8 cellular contexts compared by ENCODE assay signal in genomic region chr5:61362796-61363364, GRCh38. TPM values are rescaled to one million over a fixed set of nuclear protein-coding genes. Genes with fewer than 3 reads are reported as not detected.
DNase-seq lines count a peak whose midpoint lies in the region; ATAC-seq and TF ChIP-seq lines count a peak whose summit lies in the region.
"Had no signal": no experiment of that assay in that cellular context is flagged by ENCODE, and none has a peak within 500 bp of the region (broad histone marks: within the 10 kb centered on the region; RNA-seq: fewer than 3 reads in every experiment).

No MANE protein-coding gene starts in this region.

- H3K9me3 ChIP-seq in DND-41 (ENCODE audit: insufficient read depth, low read length, severe bottlenecking): peaks cover 1% of the 10 kb centered on the region
- H3K9me3 ChIP-seq in HCT116 (ENCODE audit: control insufficient read depth in 1 of 2, insufficient read depth in 1 of 2, low read depth in 1 of 2, low read length in 2 of 2): no peaks in the 10 kb centered on the region; a peak in 1 of 4 replicates
- H3K9me3 ChIP-seq: HAP-1 had no signal

- H3K27me3 ChIP-seq in DND-41 (ENCODE audit: insufficient read depth, low read length, poor library complexity): no peaks in the 10 kb centered on the region
- H3K27me3 ChIP-seq in HCT116 (ENCODE audit: insufficient read depth, low read length): no peaks in the 10 kb centered on the region

- POLR2A ChIA-PET in HCT116 (lab: Charles Lee) (no interaction called here), WTC11 (lab: Charles Lee) (no interaction called here)

- H3K9me2 ChIP-seq in HCT116 (ENCODE audit: insufficient read depth): no peaks in the 10 kb centered on the region

- DNase-seq in DND-41: no peak
- DNase-seq in HCT116 (ENCODE audit: low read depth, low spot score): no peak
- DNase-seq in WTC11 (ENCODE audit: low spot score): peak; percentile 37
- DNase-seq in lung microvascular endothelial cell (ENCODE audit: low read depth in 2 of 2): peak; percentile 21
- DNase-seq in DMS114 treated with DMSO at 0.1 percent for 48 hours (lab: John Stamatoyannopoulos, UW; ENCODE audit: unreplicated experiment): no peak
- no peak for DNase-seq in NCI-H446 treated with DMSO at 0.1 percent for 48 hours (lab: John Stamatoyannopoulos, UW)
- no peak for DNase-seq in activated effector memory CD4-positive, alpha-beta T cell treated with anti-CD3 and anti-CD28 coated beads, Interleukin-2, amount 50 U/mL, for 16 hours

- no peaks in the 10 kb centered on the region for H3K27me3 Mint-ChIP-seq in WTC11 (ENCODE audit: low read depth)

- RAD21 ChIA-PET in HCT116 (lab: Charles Lee; ENCODE audit: low non-redundant PET in 1 of 2, low total read pairs in 2 of 2, uncharacterized antibody in 2 of 2, unreplicated experiment in 2 of 2): interaction anchor here in 1 of 2 experiments (1.0 kb wide), 1 partner anchor 296 kb away, joined by 3 read pairs; no protein-coding TSS in a partner anchor

- H4K20me1 ChIP-seq in DND-41 (ENCODE audit: insufficient read depth, low read length) (no peaks in the 10 kb centered on the region), HCT116 (ENCODE audit: insufficient read depth) (no peaks in the 10 kb centered on the region)

- no peak for TF ChIP-seq POLR2A in HCT116 (IDR thresholded peaks at IDR 0.05; ENCODE audit: borderline replicate concordance, extremely low read depth, insufficient read depth, insufficient read length)

- peaks cover 36% of the 10 kb centered on the region for H3K4me1 Mint-ChIP-seq in WTC11

- H3K9me3 Mint-ChIP-seq in WTC11: peaks cover 2% of the 10 kb centered on the region

- no peak overlapping the region for H3K27ac ChIP-seq in DND-41 (ENCODE audit: low read length)
- no peak overlapping the region for H3K27ac ChIP-seq in HCT116 (ENCODE audit: low read depth, low read length)

- no peak overlapping the region for H3K27ac Mint-ChIP-seq in WTC11

- TF ChIP-seq CTCF in DND-41 (IDR thresholded peaks at IDR 0.05; ENCODE audit: borderline replicate concordance, extremely low read depth, low read length, poor library complexity, severe bottlenecking): peak; percentile 17
- TF ChIP-seq CTCF in HCT116 (IDR thresholded peaks at IDR 0.05 in 2 of 3, conservative IDR thresholded peaks at IDR 0.05 in 1 of 3; ENCODE audit: borderline replicate concordance in 1 of 3, insufficient read depth in 1 of 3, low read depth in 2 of 3, low read length in 2 of 3): peak; percentile 16 to 49 (median 32); a peak in 3 of 6 replicates
- no peak for TF ChIP-seq CTCF in WTC11 (IDR thresholded peaks at IDR 0.05)

- H3K4me3 Mint-ChIP-seq in WTC11: no peak overlapping the region

- no peaks in the 10 kb centered on the region for H3K4me1 ChIP-seq in DND-41 (ENCODE audit: insufficient read depth, low read length)
- no peaks in the 10 kb centered on the region for H3K4me1 ChIP-seq in HCT116 (ENCODE audit: control insufficient read depth in 1 of 2, insufficient read depth in 2 of 2, low read length in 2 of 2)
- H3K4me1 ChIP-seq: HAP-1 had no signal

- BruUV-seq in HCT116 (replicated peaks; lab: Mats Ljungman, UMichigan): no TSS peak

- H3K4me2 ChIP-seq in DND-41 (ENCODE audit: insufficient read depth, low read length) (no peak overlapping the region), HCT116 (ENCODE audit: low read length) (no peak overlapping the region)

- no peak overlapping the region for H2AFZ ChIP-seq in DND-41 (ENCODE audit: low read depth, low read length)
- H2AFZ ChIP-seq in HCT116 (ENCODE audit: low read depth, low read length, poor library complexity, severe bottlenecking): no peak overlapping the region

- peak; percentile 47; the same call in 1 of the 2 replicates for TF ChIP-seq RAD21 in HCT116 (IDR thresholded peaks at IDR 0.05; ENCODE audit: low read depth)

- H3K36me3 ChIP-seq in DND-41 (ENCODE audit: insufficient read depth, low read length): no peaks in the 10 kb centered on the region
- no peaks in the 10 kb centered on the region for H3K36me3 ChIP-seq in HCT116 (ENCODE audit: control insufficient read depth in 1 of 2, insufficient read depth in 2 of 2, low read length in 2 of 2)
- H3K36me3 ChIP-seq: HAP-1 had no signal

- intact Hi-C loops in HCT116 (cut with micrococcal nuclease): no loop called here

- H3K36me3 Mint-ChIP-seq in WTC11: peaks cover 2% of the 10 kb centered on the region; the same call in 1 of the 2 replicates

- H3K79me2 ChIP-seq in DND-41 (ENCODE audit: insufficient read depth, low read length) (no peaks in the 10 kb centered on the region), HCT116 (ENCODE audit: insufficient read depth, low read length) (peaks cover 22% of the 10 kb centered on the region)

- ATAC-seq in DND-41 (ENCODE audit: insufficient read depth, low read depth): no peak
- peak; percentile 60; the same call in 1 of the 2 replicates for ATAC-seq in HCT116
- ATAC-seq in WTC11: peak; percentile 91

- H3K4me3 ChIP-seq in DND-41 (ENCODE audit: low read depth in 1 of 2, low read length in 2 of 2): no peak overlapping the region
- no peak overlapping the region for H3K4me3 ChIP-seq in HCT116 (replicated peaks in 1 of 2; ENCODE audit: low read depth in 1 of 2, low read length in 2 of 2)
- H3K4me3 ChIP-seq: HAP-1 had no signal

- H3K9ac ChIP-seq in DND-41 (ENCODE audit: low read depth, low read length) (no peak overlapping the region), HCT116 (ENCODE audit: low read length) (no peak overlapping the region)

- CTCF ChIA-PET in HCT116 (lab: Charles Lee): no interaction called here
- CTCF ChIA-PET in WTC11 (lab: Charles Lee): interaction anchor here (0.6 to 2.1 kb wide), 9 partner anchors 16 to 572 kb away, joined by 3 to 7 read pairs (median 3); no protein-coding TSS in a partner anchor

TF ChIP-seq in HCT116, 20 proteins besides CTCF, POLR2A, EP300 and RAD21 (continues in another document):
- TF ChIP-seq EGR1 (IDR thresholded peaks at IDR 0.05; ENCODE audit: low read depth) (no peak), FOSL1 (IDR thresholded peaks at IDR 0.05; ENCODE audit: low read depth) (no peak), EZH2 (IDR thresholded peaks at IDR 0.05) (no peak), SRF (IDR thresholded peaks at IDR 0.05; ENCODE audit: low read depth) (no peak), MAX (IDR thresholded peaks at IDR 0.05) (no peak), CBX3 (IDR thresholded peaks at IDR 0.05; ENCODE audit: low read depth) (no peak), JUND (IDR thresholded peaks at IDR 0.05) (no peak)

TF ChIP-seq in WTC11, 78 proteins besides CTCF, POLR2A, EP300 and RAD21 (continues in another document):
- TF ChIP-seq ZNF138 (CRISPR knock-in tag; conservative IDR thresholded peaks at IDR 0.05) (no peak), MXD4 (CRISPR knock-in tag; IDR thresholded peaks at IDR 0.05; ENCODE audit: borderline replicate concordance) (no peak), SP1 (CRISPR knock-in tag; conservative IDR thresholded peaks at IDR 0.05) (no peak), ETV6 (CRISPR knock-in tag; IDR thresholded peaks at IDR 0.05) (no peak), ZNF232 (CRISPR knock-in tag; IDR thresholded peaks at IDR 0.05) (no peak), JAZF1 (CRISPR knock-in tag; IDR thresholded peaks at IDR 0.05) (no peak), ZNF423 (CRISPR knock-in tag; IDR thresholded peaks at IDR 0.05) (no peak)
- TF ChIP-seq, protein P1, sequence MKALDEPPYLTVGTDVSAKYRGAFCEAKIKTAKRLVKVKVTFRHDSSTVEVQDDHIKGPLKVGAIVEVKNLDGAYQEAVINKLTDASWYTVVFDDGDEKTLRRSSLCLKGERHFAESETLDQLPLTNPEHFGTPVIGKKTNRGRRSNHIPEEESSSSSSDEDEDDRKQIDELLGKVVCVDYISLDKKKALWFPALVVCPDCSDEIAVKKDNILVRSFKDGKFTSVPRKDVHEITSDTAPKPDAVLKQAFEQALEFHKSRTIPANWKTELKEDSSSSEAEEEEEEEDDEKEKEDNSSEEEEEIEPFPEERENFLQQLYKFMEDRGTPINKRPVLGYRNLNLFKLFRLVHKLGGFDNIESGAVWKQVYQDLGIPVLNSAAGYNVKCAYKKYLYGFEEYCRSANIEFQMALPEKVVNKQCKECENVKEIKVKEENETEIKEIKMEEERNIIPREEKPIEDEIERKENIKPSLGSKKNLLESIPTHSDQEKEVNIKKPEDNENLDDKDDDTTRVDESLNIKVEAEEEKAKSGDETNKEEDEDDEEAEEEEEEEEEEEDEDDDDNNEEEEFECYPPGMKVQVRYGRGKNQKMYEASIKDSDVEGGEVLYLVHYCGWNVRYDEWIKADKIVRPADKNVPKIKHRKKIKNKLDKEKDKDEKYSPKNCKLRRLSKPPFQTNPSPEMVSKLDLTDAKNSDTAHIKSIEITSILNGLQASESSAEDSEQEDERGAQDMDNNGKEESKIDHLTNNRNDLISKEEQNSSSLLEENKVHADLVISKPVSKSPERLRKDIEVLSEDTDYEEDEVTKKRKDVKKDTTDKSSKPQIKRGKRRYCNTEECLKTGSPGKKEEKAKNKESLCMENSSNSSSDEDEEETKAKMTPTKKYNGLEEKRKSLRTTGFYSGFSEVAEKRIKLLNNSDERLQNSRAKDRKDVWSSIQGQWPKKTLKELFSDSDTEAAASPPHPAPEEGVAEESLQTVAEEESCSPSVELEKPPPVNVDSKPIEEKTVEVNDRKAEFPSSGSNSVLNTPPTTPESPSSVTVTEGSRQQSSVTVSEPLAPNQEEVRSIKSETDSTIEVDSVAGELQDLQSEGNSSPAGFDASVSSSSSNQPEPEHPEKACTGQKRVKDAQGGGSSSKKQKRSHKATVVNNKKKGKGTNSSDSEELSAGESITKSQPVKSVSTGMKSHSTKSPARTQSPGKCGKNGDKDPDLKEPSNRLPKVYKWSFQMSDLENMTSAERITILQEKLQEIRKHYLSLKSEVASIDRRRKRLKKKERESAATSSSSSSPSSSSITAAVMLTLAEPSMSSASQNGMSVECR (CRISPR knock-in tag; IDR thresholded peaks at IDR 0.05; ENCODE audit: borderline replicate concordance): no peak
- TF ChIP-seq, protein P2, sequence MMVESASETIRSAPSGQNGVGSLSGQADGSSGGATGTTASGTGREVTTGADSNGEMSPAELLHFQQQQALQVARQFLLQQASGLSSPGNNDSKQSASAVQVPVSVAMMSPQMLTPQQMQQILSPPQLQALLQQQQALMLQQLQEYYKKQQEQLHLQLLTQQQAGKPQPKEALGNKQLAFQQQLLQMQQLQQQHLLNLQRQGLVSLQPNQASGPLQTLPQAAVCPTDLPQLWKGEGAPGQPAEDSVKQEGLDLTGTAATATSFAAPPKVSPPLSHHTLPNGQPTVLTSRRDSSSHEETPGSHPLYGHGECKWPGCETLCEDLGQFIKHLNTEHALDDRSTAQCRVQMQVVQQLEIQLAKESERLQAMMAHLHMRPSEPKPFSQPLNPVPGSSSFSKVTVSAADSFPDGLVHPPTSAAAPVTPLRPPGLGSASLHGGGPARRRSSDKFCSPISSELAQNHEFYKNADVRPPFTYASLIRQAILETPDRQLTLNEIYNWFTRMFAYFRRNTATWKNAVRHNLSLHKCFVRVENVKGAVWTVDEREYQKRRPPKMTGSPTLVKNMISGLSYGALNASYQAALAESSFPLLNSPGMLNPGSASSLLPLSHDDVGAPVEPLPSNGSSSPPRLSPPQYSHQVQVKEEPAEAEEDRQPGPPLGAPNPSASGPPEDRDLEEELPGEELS (CRISPR knock-in tag; IDR thresholded peaks at IDR 0.05): no peak

RNA-seq across cellular contexts. Expression of gene ZSWIM6, which starts 30.8 kb away (rescaled TPM):
- total RNA-seq in HCT116 (2021; ENCODE audit: unreplicated experiment) (7.4 TPM), WTC11 (2021) (12.5 to 14.0 TPM (median 12.7 TPM) in 3 replicates), lung microvascular endothelial cell (9.4 and 13.9 TPM in 2 replicates)
- polyA plus RNA-seq in HCT116 (2012): 3.5 and 4.0 TPM in 2 replicates

Comparison
In these comparisons a context has a peak if more than half of its experiments do, and no peak if none do; other contexts are left out.
1. DNase-seq: peak in WTC11 (single experiment) and lung microvascular endothelial cell (2 of 2); none in DND-41 (single experiment), HCT116 (single experiment), DMS114 treated with DMSO at 0.1 percent for 48 hours (single experiment), NCI-H446 treated with DMSO at 0.1 percent for 48 hours (single experiment) and activated effector memory CD4-positive, alpha-beta T cell treated with anti-CD3 and anti-CD28 coated beads, Interleukin-2, amount 50 U/mL, for 16 hours (single experiment).